Comparison of ENCODE assay signal across 19 cellular contexts in the genomic region with DNA sequence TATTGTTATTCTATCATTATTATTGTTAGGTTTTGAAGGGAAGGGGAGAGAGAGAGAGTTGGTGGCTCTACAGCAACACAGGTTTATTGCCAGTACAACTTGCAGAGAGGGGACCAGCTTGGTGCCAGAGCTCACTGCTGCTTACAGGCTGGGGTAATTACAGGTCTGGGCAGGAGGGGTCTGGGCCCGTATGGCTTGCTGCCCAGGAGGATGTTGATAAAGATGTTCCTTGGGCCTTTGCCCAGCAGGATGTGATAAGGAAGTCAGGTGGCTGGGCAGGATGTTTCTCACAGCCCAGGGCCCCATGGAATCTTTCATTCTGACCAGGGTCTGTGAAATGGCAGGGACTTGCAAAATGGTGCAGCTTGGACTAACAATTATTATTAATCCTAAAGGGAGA.
A peak's percentile ranks its signal among the peaks of the same experiment; 100 is the strongest.
DNase-seq lines count a peak whose midpoint lies in the region; ATAC-seq, FAIRE-seq and TF ChIP-seq lines count a peak whose summit lies in the region.
"Had no signal": no experiment of that assay in that cellular context is flagged by ENCODE, and none has a peak within 500 bp of the region (broad histone marks: within the 10 kb centered on the region; RNA-seq: fewer than 3 reads in every experiment).

No MANE protein-coding gene starts in this region.

- WGBS in K562 (ENCODE audit: insufficient coverage, low coverage, missing lambda C conversion rate): 0% methylated on average over 1 of the region's 1 CpG
- 54% methylated on average over 1 of the region's 1 CpG for WGBS in hepatocyte (ENCODE audit: low lambda C conversion rate, missing lambda C conversion rate)
- WGBS in upper lobe of left lung, 2 donors: 11% methylated on average over 1 of the region's 1 CpG

- peak; percentile 0 for DNase-seq in NCI-H1092 treated with DMSO at 0.1 percent for 48 hours (lab: John Stamatoyannopoulos, UW)
- DNase-seq in NCI-H1092 (lab: John Stamatoyannopoulos, UW): no peak
- no peak for DNase-seq in K562 (ENCODE audit: extremely low read depth in 1 of 4, low spot score in 3 of 4)
- peak; percentile 20 for DNase-seq in hepatocyte (ENCODE audit: low spot score)
- no peak for DNase-seq in upper lobe of left lung
- DNase-seq in inferior parietal cortex (ENCODE audit: extremely low spot score): no peak
- no peak for DNase-seq in globus pallidus (ENCODE audit: low spot score)
- DNase-seq: activated CD4-positive, alpha-beta T cell treated with anti-CD3 and anti-CD28 coated beads for 4 hours; activated T-cell treated with anti-CD3 and anti-CD28 coated beads, Interleukin-2, amount 50 U/mL, for 48 hours; effector CD4-positive, alpha-beta T cell; H9; NCI-H2171; substantia nigra; SW 1271 had no signal

- H3K9me3 ChIP-seq in K562 (replicated peaks; ENCODE audit: control insufficient read depth, insufficient read depth, low read depth, low read length): no peaks in the 10 kb centered on the region
- no peaks in the 10 kb centered on the region for H3K9me3 ChIP-seq in hepatocyte (ENCODE audit: low read depth)
- H3K9me3 ChIP-seq in upper lobe of left lung: no peaks in the 10 kb centered on the region
- H3K9me3 ChIP-seq: A549 had no signal

- TF ChIP-seq POLR2A in K562 (conservative IDR thresholded peaks at IDR 0.05) (no peak), upper lobe of left lung (IDR thresholded peaks at IDR 0.05) (no peak)

- no peak for ATAC-seq in K562
- no peak for ATAC-seq in upper lobe of left lung (ENCODE audit: low FRiP score in 2 of 2)
- ATAC-seq in GM18867 (IDR thresholded peaks at IDR 0.05; ENCODE audit: unreplicated experiment): no peak

- H3K4me3 ChIP-seq in K562 (no peak overlapping the region), hepatocyte (no peak overlapping the region), upper lobe of left lung (no peak overlapping the region)
- H3K4me3 ChIP-seq: A549, smooth muscle cell had no signal

- in situ Hi-C loops in K562 (cut with MboI): loop anchor here (10.0 kb wide), 1 partner anchor 298 kb away; a partner anchor contains a TSS

- H3K9ac ChIP-seq in K562 (ENCODE audit: insufficient read depth in 1 of 2, low read depth in 2 of 2, low read length in 2 of 2): no peak overlapping the region

- FAIRE-seq in K562 (lab: Jason Lieb, UNC): no peak
- FAIRE-seq: astrocyte, frontal cortex had no signal

- no peak for TF ChIP-seq RAD21 in K562 (CRISPR knock-in tag; conservative IDR thresholded peaks at IDR 0.05 in 1 of 2, IDR thresholded peaks at IDR 0.05 in 1 of 2)

- TF ChIP-seq CTCF in K562 (IDR thresholded peaks at IDR 0.05 in 2 of 3, conservative IDR thresholded peaks at IDR 0.05 in 1 of 3; ENCODE audit: insufficient read depth in 2 of 3, low read depth in 1 of 3, low read length in 3 of 3) (no peak), hepatocyte (IDR thresholded peaks at IDR 0.05; ENCODE audit: poor library complexity) (no peak), upper lobe of left lung (IDR thresholded peaks at IDR 0.05) (no peak)

- H3K27me3 ChIP-seq in K562 (ENCODE audit: control insufficient read depth in 2 of 2, insufficient read depth in 2 of 2, low read length in 2 of 2) (peaks cover 0 to 14% of the 10 kb centered on the region in 2 experiments; a peak in 4 of 5 replicates), hepatocyte (no peaks in the 10 kb centered on the region), upper lobe of left lung (no peaks in the 10 kb centered on the region)

- H2AFZ ChIP-seq in K562 (ENCODE audit: low read depth, low read length) (no peak overlapping the region), hepatocyte (no peak overlapping the region)

- no peak overlapping the region for H3K27ac ChIP-seq in K562 (ENCODE audit: extremely low read depth, low read depth, low read length)
- no peak overlapping the region for H3K27ac ChIP-seq in hepatocyte
- peak overlapping the region; percentile 18 to 82 (median 42) for H3K27ac ChIP-seq in upper lobe of left lung
- H3K27ac ChIP-seq: A549 had no signal

- peaks cover 10 to 15% of the 10 kb centered on the region in 2 experiments; a peak in 4 of 5 replicates for H3K4me1 ChIP-seq in K562 (replicated peaks in 1 of 2; ENCODE audit: control insufficient read depth in 2 of 2, insufficient read depth in 2 of 2, low read length in 2 of 2)
- H3K4me1 ChIP-seq in hepatocyte (ENCODE audit: insufficient read depth): peaks cover 26% of the 10 kb centered on the region
- H3K4me1 ChIP-seq in upper lobe of left lung: peaks cover 9 to 23% (median 14%) of the 10 kb centered on the region in 4 donors
- H3K4me1 ChIP-seq: A549 had no signal

- H3K79me2 ChIP-seq in K562 (ENCODE audit: control insufficient read depth, insufficient read depth, low read length) (no peaks in the 10 kb centered on the region), hepatocyte (no peaks in the 10 kb centered on the region)

- no peak for TF ChIP-seq EP300 in K562 (IDR thresholded peaks at IDR 0.05; ENCODE audit: low read length)
- TF ChIP-seq EP300 in upper lobe of left lung (IDR thresholded peaks at IDR 0.05): no peak

- intact Hi-C loops in K562 (cut with micrococcal nuclease): no loop called here

- POLR2A ChIA-PET in K562 (lab: Yijun Ruan, JAX): interaction anchor here (1.0 to 1.6 kb wide), 2 partner anchors 10 to 12 kb away, joined by 3 to 5 read pairs; no protein-coding TSS in a partner anchor

- H3K36me3 ChIP-seq in K562 (ENCODE audit: control insufficient read depth, insufficient read depth, low read length) (no peaks in the 10 kb centered on the region), hepatocyte (replicated peaks; ENCODE audit: insufficient read depth, low read depth) (no peaks in the 10 kb centered on the region), upper lobe of left lung (no peaks in the 10 kb centered on the region)

- CTCF ChIA-PET in K562 (lab: Yijun Ruan, JAX; ENCODE audit: low intra/inter-chr PET ratio): no interaction called here

- H3K4me2 ChIP-seq in K562 (ENCODE audit: insufficient read depth, low read length) (no peak overlapping the region), hepatocyte (no peak overlapping the region)
- H3K4me2 ChIP-seq: A549, smooth muscle cell had no signal

- no peaks in the 10 kb centered on the region for H3K9me1 ChIP-seq in K562 (ENCODE audit: control insufficient read depth, insufficient read depth, low read length)

- BruUV-seq in K562 (replicated peaks; lab: Mats Ljungman, UMichigan): no TSS peak

- H4K20me1 ChIP-seq in K562 (replicated peaks; ENCODE audit: control insufficient read depth, insufficient read depth, low read length) (no peaks in the 10 kb centered on the region), hepatocyte (ENCODE audit: insufficient read depth, poor library complexity, severe bottlenecking) (no peaks in the 10 kb centered on the region)

- H3K9me2 ChIP-seq in hepatocyte (replicated peaks; ENCODE audit: insufficient read depth): no peaks in the 10 kb centered on the region

TF ChIP-seq in K562, 482 proteins besides CTCF, POLR2A, EP300 and RAD21 (continues in another document):
- no peak for TF ChIP-seq C11orf30 (IDR thresholded peaks at IDR 0.05; ENCODE audit: low read depth)
- TF ChIP-seq, protein P1, sequence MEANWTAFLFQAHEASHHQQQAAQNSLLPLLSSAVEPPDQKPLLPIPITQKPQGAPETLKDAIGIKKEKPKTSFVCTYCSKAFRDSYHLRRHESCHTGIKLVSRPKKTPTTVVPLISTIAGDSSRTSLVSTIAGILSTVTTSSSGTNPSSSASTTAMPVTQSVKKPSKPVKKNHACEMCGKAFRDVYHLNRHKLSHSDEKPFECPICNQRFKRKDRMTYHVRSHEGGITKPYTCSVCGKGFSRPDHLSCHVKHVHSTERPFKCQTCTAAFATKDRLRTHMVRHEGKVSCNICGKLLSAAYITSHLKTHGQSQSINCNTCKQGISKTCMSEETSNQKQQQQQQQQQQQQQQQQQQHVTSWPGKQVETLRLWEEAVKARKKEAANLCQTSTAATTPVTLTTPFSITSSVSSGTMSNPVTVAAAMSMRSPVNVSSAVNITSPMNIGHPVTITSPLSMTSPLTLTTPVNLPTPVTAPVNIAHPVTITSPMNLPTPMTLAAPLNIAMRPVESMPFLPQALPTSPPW (CRISPR knock-in tag; IDR thresholded peaks at IDR 0.05): peak; percentile 40; the same call in 1 of the 2 replicates
- TF ChIP-seq POLR3A (IDR thresholded peaks at IDR 0.05; ENCODE audit: borderline replicate concordance, extremely low read depth, insufficient read depth, insufficient read length): no peak
- no peak for TF ChIP-seq ETV6 (IDR thresholded peaks at IDR 0.05; ENCODE audit: borderline replicate concordance in 1 of 2, low read depth in 2 of 2, low read length in 1 of 2)
- no peak for TF ChIP-seq ETV6 (CRISPR knock-in tag; IDR thresholded peaks at IDR 0.05; ENCODE audit: borderline replicate concordance)

Comparison
In these comparisons a context has a peak if more than half of its experiments do, and no peak if none do; other contexts are left out.
1. DNase-seq: peak in NCI-H1092 treated with DMSO at 0.1 percent for 48 hours (single experiment) and hepatocyte (single experiment); none in NCI-H1092 (single experiment), K562 (0 of 4), upper lobe of left lung (0 of 2), inferior parietal cortex (single experiment) and globus pallidus (single experiment).
2. H3K27ac ChIP-seq: peak in upper lobe of left lung (4 of 4); none in K562 (single experiment) and hepatocyte (single experiment).